Comparison of ENCODE assay signal across 1 cellular context in genomic region chr10:12088919-12089318, GRCh38.
TF ChIP-seq lines count a peak whose summit lies in the region.

No MANE protein-coding gene starts in this region.

TF ChIP-seq in WTC11, 78 proteins besides CTCF, POLR2A, EP300 and RAD21 (continued from another document):
- TF ChIP-seq AFF4 (CRISPR knock-in tag; IDR thresholded peaks at IDR 0.05; ENCODE audit: borderline replicate concordance), result no peak
- TF ChIP-seq, protein P1, sequence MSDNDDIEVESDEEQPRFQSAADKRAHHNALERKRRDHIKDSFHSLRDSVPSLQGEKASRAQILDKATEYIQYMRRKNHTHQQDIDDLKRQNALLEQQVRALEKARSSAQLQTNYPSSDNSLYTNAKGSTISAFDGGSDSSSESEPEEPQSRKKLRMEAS (CRISPR knock-in tag; IDR thresholded peaks at IDR 0.05), result no peak
- no peak for TF ChIP-seq USF1 (CRISPR knock-in tag; IDR thresholded peaks at IDR 0.05)
- no peak for TF ChIP-seq E2F5 (CRISPR knock-in tag; IDR thresholded peaks at IDR 0.05)
- TF ChIP-seq, protein P2, sequence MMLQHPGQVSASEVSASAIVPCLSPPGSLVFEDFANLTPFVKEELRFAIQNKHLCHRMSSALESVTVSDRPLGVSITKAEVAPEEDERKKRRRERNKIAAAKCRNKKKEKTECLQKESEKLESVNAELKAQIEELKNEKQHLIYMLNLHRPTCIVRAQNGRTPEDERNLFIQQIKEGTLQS (CRISPR knock-in tag; conservative IDR thresholded peaks at IDR 0.05), result no peak
- TF ChIP-seq CBFB (CRISPR knock-in tag; IDR thresholded peaks at IDR 0.05; ENCODE audit: low read depth), result no peak
- no peak for TF ChIP-seq ZNF416 (CRISPR knock-in tag; IDR thresholded peaks at IDR 0.05)
- TF ChIP-seq, protein P3, sequence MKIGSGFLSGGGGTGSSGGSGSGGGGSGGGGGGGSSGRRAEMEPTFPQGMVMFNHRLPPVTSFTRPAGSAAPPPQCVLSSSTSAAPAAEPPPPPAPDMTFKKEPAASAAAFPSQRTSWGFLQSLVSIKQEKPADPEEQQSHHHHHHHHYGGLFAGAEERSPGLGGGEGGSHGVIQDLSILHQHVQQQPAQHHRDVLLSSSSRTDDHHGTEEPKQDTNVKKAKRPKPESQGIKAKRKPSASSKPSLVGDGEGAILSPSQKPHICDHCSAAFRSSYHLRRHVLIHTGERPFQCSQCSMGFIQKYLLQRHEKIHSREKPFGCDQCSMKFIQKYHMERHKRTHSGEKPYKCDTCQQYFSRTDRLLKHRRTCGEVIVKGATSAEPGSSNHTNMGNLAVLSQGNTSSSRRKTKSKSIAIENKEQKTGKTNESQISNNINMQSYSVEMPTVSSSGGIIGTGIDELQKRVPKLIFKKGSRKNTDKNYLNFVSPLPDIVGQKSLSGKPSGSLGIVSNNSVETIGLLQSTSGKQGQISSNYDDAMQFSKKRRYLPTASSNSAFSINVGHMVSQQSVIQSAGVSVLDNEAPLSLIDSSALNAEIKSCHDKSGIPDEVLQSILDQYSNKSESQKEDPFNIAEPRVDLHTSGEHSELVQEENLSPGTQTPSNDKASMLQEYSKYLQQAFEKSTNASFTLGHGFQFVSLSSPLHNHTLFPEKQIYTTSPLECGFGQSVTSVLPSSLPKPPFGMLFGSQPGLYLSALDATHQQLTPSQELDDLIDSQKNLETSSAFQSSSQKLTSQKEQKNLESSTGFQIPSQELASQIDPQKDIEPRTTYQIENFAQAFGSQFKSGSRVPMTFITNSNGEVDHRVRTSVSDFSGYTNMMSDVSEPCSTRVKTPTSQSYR (CRISPR knock-in tag; IDR thresholded peaks at IDR 0.05), result no peak
- TF ChIP-seq GRHL2 (CRISPR knock-in tag; IDR thresholded peaks at IDR 0.05; ENCODE audit: insufficient replicate concordance, severe bottlenecking), result no peak
- TF ChIP-seq ZNF317 (CRISPR knock-in tag; IDR thresholded peaks at IDR 0.05; ENCODE audit: borderline replicate concordance, low read depth), result no peak
- TF ChIP-seq ZNF121 (CRISPR knock-in tag; IDR thresholded peaks at IDR 0.05), result no peak
- TF ChIP-seq NR2C2 (CRISPR knock-in tag; IDR thresholded peaks at IDR 0.05), result no peak
- no peak for TF ChIP-seq ZBTB43 (CRISPR knock-in tag; IDR thresholded peaks at IDR 0.05)
- TF ChIP-seq CDX4 (CRISPR knock-in tag; IDR thresholded peaks at IDR 0.05; ENCODE audit: borderline replicate concordance), result no peak
- no peak for TF ChIP-seq PREB (CRISPR knock-in tag; IDR thresholded peaks at IDR 0.05; ENCODE audit: borderline replicate concordance)
- no peak for TF ChIP-seq ZNF671 (CRISPR knock-in tag; IDR thresholded peaks at IDR 0.05)
- TF ChIP-seq FOXP1 (CRISPR knock-in tag; IDR thresholded peaks at IDR 0.05; ENCODE audit: borderline replicate concordance), result no peak
